ENCODE assay signal across 1 cellular context in the genomic region with DNA sequence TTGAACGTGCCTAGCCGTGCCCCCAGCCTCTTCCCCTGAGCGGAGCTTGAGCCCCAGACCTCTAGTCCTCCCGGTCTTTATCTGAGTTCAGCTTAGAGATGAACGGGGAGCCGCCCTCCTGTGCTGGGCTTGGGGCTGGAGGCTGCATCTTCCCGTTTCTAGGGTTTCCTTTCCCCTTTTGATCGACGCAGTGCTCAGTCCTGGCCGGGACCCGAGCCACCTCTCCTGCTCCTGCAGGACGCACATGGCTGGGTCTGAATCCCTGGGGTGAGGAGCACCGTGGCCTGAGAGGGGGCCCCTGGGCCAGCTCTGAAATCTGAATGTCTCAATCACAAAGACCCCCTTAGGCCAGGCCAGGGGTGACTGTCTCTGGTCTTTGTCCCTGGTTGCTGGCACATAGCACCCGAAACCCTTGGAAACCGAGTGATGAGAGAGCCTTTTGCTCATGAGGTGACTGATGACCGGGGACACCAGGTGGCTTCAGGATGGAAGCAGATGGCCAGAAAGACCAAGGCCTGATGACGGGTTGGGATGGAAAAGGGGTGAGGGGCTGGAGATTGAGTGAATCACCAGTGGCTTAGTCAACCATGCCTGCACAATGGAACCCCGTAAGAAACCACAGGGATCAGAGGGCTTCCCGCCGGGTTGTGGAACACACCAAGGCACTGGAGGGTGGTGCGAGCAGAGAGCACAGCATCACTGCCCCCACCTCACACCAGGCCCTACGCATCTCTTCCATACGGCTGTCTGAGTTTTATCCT.
TF ChIP-seq lines count a peak whose summit lies in the region.

No MANE protein-coding gene starts in this region.

TF ChIP-seq in HepG2, 621 proteins besides CTCF, POLR2A, EP300 and RAD21 (continued from another document and continues in another):
- TF ChIP-seq, protein P1, sequence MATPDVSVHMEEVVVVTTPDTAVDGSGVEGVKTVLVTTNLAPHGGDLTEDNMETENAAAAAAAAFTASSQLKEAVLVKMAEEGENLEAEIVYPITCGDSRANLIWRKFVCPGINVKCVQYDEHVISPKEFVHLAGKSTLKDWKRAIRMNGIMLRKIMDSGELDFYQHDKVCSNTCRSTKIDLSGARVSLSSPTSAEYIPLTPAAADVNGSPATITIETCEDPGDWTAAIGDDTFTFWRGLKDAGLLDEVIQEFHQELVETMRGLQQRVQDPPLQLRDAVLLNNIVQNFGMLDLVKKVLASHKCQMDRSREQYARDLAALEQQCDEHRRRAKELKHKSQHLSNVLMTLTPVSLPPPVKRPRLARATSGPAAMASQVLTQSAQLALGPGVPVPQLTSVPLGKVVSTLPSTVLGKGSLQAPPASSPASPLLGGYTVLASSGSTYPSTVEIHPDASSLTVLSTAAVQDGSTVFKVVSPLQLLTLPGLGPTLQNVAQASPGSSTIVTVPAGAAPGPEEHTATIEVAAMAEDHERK (CRISPR knock-in tag; IDR thresholded peaks at IDR 0.05; ENCODE audit: low read depth) = no peak
- TF ChIP-seq ZNF563 (CRISPR knock-in tag; IDR thresholded peaks at IDR 0.05) = peak; percentile 59; the same call in 1 of the 2 replicates
- no peak for TF ChIP-seq ZNF121 (CRISPR knock-in tag; IDR thresholded peaks at IDR 0.05)
- TF ChIP-seq, protein P2, sequence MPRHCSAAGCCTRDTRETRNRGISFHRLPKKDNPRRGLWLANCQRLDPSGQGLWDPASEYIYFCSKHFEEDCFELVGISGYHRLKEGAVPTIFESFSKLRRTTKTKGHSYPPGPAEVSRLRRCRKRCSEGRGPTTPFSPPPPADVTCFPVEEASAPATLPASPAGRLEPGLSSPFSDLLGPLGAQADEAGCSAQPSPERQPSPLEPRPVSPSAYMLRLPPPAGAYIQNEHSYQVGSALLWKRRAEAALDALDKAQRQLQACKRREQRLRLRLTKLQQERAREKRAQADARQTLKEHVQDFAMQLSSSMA (CRISPR knock-in tag; IDR thresholded peaks at IDR 0.05) = 0 out of 2 replicates have a peak, but pooled peaks have one; percentile 35
- 0 out of 2 replicates have a peak, but pooled peaks have one; percentile 14 for TF ChIP-seq GLI4 (CRISPR knock-in tag; IDR thresholded peaks at IDR 0.05; ENCODE audit: borderline replicate concordance)
- no peak for TF ChIP-seq ZNF17 (CRISPR knock-in tag; IDR thresholded peaks at IDR 0.05)
- TF ChIP-seq SNAI1 (CRISPR knock-in tag; IDR thresholded peaks at IDR 0.05; ENCODE audit: borderline replicate concordance) = no peak
- no peak for TF ChIP-seq THAP11 (CRISPR knock-in tag; IDR thresholded peaks at IDR 0.05)
- TF ChIP-seq ZNF296 (CRISPR knock-in tag; conservative IDR thresholded peaks at IDR 0.05) = no peak; the same call in 1 of the 2 replicates
- TF ChIP-seq LCORL (IDR thresholded peaks at IDR 0.05) = no peak
- TF ChIP-seq LCORL (CRISPR knock-in tag; IDR thresholded peaks at IDR 0.05) = peak; percentile 42; the same call in 1 of the 2 replicates
- TF ChIP-seq RBFOX2 (IDR thresholded peaks at IDR 0.05; ENCODE audit: low read depth, low read length) = no peak
- TF ChIP-seq MTA3 (CRISPR knock-in tag; IDR thresholded peaks at IDR 0.05) = no peak
- TF ChIP-seq MTA1 (CRISPR knock-in tag; IDR thresholded peaks at IDR 0.05; ENCODE audit: borderline replicate concordance) = no peak
- TF ChIP-seq RARA (CRISPR knock-in tag; IDR thresholded peaks at IDR 0.05) = no peak
- no peak for TF ChIP-seq SAFB2 (CRISPR knock-in tag; IDR thresholded peaks at IDR 0.05; ENCODE audit: borderline replicate concordance, low read depth)
- TF ChIP-seq HOXA9 (CRISPR knock-in tag; IDR thresholded peaks at IDR 0.05; ENCODE audit: borderline replicate concordance) = no peak
- TF ChIP-seq ZKSCAN8 (CRISPR knock-in tag; IDR thresholded peaks at IDR 0.05; ENCODE audit: borderline replicate concordance) = no peak
- TF ChIP-seq ZNF234 (CRISPR knock-in tag; conservative IDR thresholded peaks at IDR 0.05) = peak; percentile 54; the same call in 1 of the 2 replicates
- TF ChIP-seq, protein P3, sequence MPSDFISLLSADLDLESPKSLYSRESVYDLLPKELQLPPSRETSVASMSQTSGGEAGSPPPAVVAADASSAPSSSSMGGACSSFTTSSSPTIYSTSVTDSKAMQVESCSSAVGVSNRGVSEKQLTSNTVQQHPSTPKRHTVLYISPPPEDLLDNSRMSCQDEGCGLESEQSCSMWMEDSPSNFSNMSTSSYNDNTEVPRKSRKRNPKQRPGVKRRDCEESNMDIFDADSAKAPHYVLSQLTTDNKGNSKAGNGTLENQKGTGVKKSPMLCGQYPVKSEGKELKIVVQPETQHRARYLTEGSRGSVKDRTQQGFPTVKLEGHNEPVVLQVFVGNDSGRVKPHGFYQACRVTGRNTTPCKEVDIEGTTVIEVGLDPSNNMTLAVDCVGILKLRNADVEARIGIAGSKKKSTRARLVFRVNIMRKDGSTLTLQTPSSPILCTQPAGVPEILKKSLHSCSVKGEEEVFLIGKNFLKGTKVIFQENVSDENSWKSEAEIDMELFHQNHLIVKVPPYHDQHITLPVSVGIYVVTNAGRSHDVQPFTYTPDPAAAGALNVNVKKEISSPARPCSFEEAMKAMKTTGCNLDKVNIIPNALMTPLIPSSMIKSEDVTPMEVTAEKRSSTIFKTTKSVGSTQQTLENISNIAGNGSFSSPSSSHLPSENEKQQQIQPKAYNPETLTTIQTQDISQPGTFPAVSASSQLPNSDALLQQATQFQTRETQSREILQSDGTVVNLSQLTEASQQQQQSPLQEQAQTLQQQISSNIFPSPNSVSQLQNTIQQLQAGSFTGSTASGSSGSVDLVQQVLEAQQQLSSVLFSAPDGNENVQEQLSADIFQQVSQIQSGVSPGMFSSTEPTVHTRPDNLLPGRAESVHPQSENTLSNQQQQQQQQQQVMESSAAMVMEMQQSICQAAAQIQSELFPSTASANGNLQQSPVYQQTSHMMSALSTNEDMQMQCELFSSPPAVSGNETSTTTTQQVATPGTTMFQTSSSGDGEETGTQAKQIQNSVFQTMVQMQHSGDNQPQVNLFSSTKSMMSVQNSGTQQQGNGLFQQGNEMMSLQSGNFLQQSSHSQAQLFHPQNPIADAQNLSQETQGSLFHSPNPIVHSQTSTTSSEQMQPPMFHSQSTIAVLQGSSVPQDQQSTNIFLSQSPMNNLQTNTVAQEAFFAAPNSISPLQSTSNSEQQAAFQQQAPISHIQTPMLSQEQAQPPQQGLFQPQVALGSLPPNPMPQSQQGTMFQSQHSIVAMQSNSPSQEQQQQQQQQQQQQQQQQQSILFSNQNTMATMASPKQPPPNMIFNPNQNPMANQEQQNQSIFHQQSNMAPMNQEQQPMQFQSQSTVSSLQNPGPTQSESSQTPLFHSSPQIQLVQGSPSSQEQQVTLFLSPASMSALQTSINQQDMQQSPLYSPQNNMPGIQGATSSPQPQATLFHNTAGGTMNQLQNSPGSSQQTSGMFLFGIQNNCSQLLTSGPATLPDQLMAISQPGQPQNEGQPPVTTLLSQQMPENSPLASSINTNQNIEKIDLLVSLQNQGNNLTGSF (CRISPR knock-in tag; IDR thresholded peaks at IDR 0.05) = no peak
- TF ChIP-seq FOXK1 (CRISPR knock-in tag; IDR thresholded peaks at IDR 0.05; ENCODE audit: borderline replicate concordance, low read depth) = no peak
- TF ChIP-seq ZNF672 (CRISPR knock-in tag; IDR thresholded peaks at IDR 0.05) = no peak
- no peak for TF ChIP-seq DNMT1 (CRISPR knock-in tag; IDR thresholded peaks at IDR 0.05)
- no peak for TF ChIP-seq RCOR2 (CRISPR knock-in tag; IDR thresholded peaks at IDR 0.05)
- peak; percentile 60; the same call in 1 of the 2 replicates for TF ChIP-seq CAMTA2 (CRISPR knock-in tag; IDR thresholded peaks at IDR 0.05; ENCODE audit: borderline replicate concordance)
- TF ChIP-seq ZNF546 (CRISPR knock-in tag; conservative IDR thresholded peaks at IDR 0.05) = no peak
- TF ChIP-seq ZEB1 (IDR thresholded peaks at IDR 0.05; ENCODE audit: insufficient replicate concordance, low read depth) = no peak
- no peak for TF ChIP-seq MAFF (IDR thresholded peaks at IDR 0.05; ENCODE audit: low read depth, low read length)
- no peak for TF ChIP-seq SIX1 (CRISPR knock-in tag; IDR thresholded peaks at IDR 0.05; ENCODE audit: borderline replicate concordance)
- TF ChIP-seq, protein P4, sequence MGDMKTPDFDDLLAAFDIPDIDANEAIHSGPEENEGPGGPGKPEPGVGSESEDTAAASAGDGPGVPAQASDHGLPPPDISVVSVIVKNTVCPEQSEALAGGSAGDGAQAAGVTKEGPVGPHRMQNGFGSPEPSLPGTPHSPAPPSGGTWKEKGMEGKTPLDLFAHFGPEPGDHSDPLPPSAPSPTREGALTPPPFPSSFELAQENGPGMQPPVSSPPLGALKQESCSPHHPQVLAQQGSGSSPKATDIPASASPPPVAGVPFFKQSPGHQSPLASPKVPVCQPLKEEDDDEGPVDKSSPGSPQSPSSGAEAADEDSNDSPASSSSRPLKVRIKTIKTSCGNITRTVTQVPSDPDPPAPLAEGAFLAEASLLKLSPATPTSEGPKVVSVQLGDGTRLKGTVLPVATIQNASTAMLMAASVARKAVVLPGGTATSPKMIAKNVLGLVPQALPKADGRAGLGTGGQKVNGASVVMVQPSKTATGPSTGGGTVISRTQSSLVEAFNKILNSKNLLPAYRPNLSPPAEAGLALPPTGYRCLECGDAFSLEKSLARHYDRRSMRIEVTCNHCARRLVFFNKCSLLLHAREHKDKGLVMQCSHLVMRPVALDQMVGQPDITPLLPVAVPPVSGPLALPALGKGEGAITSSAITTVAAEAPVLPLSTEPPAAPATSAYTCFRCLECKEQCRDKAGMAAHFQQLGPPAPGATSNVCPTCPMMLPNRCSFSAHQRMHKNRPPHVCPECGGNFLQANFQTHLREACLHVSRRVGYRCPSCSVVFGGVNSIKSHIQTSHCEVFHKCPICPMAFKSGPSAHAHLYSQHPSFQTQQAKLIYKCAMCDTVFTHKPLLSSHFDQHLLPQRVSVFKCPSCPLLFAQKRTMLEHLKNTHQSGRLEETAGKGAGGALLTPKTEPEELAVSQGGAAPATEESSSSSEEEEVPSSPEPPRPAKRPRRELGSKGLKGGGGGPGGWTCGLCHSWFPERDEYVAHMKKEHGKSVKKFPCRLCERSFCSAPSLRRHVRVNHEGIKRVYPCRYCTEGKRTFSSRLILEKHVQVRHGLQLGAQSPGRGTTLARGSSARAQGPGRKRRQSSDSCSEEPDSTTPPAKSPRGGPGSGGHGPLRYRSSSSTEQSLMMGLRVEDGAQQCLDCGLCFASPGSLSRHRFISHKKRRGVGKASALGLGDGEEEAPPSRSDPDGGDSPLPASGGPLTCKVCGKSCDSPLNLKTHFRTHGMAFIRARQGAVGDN (CRISPR knock-in tag; IDR thresholded peaks at IDR 0.05) = peak; percentile 71
- TF ChIP-seq KMT2B (CRISPR knock-in tag; IDR thresholded peaks at IDR 0.05) = no peak
- TF ChIP-seq ELF3 (CRISPR knock-in tag; IDR thresholded peaks at IDR 0.05) = no peak
- TF ChIP-seq REPIN1 (CRISPR knock-in tag; IDR thresholded peaks at IDR 0.05; ENCODE audit: borderline replicate concordance, low read depth) = no peak
- TF ChIP-seq MYC (CRISPR knock-in tag; IDR thresholded peaks at IDR 0.05; ENCODE audit: borderline replicate concordance) = peak; percentile 39; the same call in 1 of the 2 replicates
- TF ChIP-seq XRCC5 (optimal IDR thresholded peaks at IDR 0.05; ENCODE audit: low read length) = peak; percentile 38
- TF ChIP-seq, protein P5, sequence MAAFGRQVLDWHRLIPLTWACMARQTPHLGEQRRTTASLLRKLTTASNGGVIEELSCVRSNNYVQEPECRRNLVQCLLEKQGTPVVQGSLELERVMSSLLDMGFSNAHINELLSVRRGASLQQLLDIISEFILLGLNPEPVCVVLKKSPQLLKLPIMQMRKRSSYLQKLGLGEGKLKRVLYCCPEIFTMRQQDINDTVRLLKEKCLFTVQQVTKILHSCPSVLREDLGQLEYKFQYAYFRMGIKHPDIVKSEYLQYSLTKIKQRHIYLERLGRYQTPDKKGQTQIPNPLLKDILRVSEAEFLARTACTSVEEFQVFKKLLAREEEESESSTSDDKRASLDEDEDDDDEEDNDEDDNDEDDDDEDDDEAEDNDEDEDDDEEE (CRISPR knock-in tag; IDR thresholded peaks at IDR 0.05) = no peak
- no peak for TF ChIP-seq TMF1 (CRISPR knock-in tag; IDR thresholded peaks at IDR 0.05; ENCODE audit: low read depth)
- TF ChIP-seq ZNF383 (CRISPR knock-in tag; IDR thresholded peaks at IDR 0.05; ENCODE audit: borderline replicate concordance) = no peak
- TF ChIP-seq NFKB2 (CRISPR knock-in tag; IDR thresholded peaks at IDR 0.05; ENCODE audit: borderline replicate concordance) = no peak; the same call in 1 of the 2 replicates
- no peak for TF ChIP-seq DNMT3B (CRISPR knock-in tag; conservative IDR thresholded peaks at IDR 0.05)
- no peak for TF ChIP-seq BRD4 (CRISPR knock-in tag; IDR thresholded peaks at IDR 0.05)
- no peak for TF ChIP-seq YEATS2 (CRISPR knock-in tag; IDR thresholded peaks at IDR 0.05; ENCODE audit: borderline replicate concordance)
- TF ChIP-seq PRPF4 (IDR thresholded peaks at IDR 0.05; ENCODE audit: low read depth, low read length, poor library complexity, severe bottlenecking) = no peak
- no peak for TF ChIP-seq THYN1 (CRISPR knock-in tag; IDR thresholded peaks at IDR 0.05; ENCODE audit: borderline replicate concordance, low read depth)
- 0 out of 2 replicates have a peak, but pooled peaks have one; percentile 36 for TF ChIP-seq ZNF512B (CRISPR knock-in tag; IDR thresholded peaks at IDR 0.05; ENCODE audit: borderline replicate concordance)
- TF ChIP-seq TOPORS (CRISPR knock-in tag; IDR thresholded peaks at IDR 0.05) = no peak
- no peak for TF ChIP-seq SRSF4 (IDR thresholded peaks at IDR 0.05; ENCODE audit: low read depth, low read length, poor library complexity, severe bottlenecking)
- 0 out of 2 replicates have a peak, but pooled peaks have one; percentile 68 for TF ChIP-seq ZNF737 (CRISPR knock-in tag; IDR thresholded peaks at IDR 0.05; ENCODE audit: borderline replicate concordance)
